Comparison of ENCODE assay signal across 2 cellular contexts in the genomic region with DNA sequence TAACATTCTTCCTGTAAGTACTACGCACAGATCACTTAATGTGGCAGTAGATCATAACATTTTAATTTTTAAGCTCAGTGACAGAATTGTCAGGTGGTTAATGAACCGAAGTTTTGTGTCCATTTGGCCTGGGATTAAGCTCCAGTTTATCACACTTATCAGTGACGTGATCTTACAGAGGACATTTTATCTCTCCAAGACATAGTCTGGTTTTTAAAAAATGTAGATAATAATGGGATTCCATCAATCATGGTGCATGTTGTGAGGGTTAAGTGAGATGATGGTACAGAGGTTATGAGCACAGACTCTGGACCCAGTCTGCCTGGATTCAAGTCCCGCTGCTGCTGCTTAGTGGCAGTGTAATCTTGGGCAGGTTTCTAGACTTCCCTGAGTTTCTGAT.
TF ChIP-seq lines count a peak whose summit lies in the region.

No MANE protein-coding gene starts in this region.

TF ChIP-seq in HepG2, 621 proteins besides CTCF, POLR2A, EP300 and RAD21:
- no peak for TF ChIP-seq RXRB (CRISPR knock-in tag; IDR thresholded peaks at IDR 0.05; ENCODE audit: borderline replicate concordance)
- no peak for TF ChIP-seq HOXA7 (CRISPR knock-in tag; IDR thresholded peaks at IDR 0.05)

TF ChIP-seq in HEK293T, 16 proteins besides CTCF, POLR2A, EP300 and RAD21:
- TF ChIP-seq BHLHE40 (IDR thresholded peaks at IDR 0.05; ENCODE audit: borderline replicate concordance) = no peak
- TF ChIP-seq, protein P1, sequence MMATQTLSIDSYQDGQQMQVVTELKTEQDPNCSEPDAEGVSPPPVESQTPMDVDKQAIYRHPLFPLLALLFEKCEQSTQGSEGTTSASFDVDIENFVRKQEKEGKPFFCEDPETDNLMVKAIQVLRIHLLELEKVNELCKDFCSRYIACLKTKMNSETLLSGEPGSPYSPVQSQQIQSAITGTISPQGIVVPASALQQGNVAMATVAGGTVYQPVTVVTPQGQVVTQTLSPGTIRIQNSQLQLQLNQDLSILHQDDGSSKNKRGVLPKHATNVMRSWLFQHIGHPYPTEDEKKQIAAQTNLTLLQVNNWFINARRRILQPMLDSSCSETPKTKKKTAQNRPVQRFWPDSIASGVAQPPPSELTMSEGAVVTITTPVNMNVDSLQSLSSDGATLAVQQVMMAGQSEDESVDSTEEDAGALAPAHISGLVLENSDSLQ (IDR thresholded peaks at IDR 0.05) = no peak
- no peak for TF ChIP-seq L3MBTL2 (conservative IDR thresholded peaks at IDR 0.05)
- TF ChIP-seq FOXK2 (IDR thresholded peaks at IDR 0.05) = no peak
- TF ChIP-seq ELF4 (IDR thresholded peaks at IDR 0.05) = no peak
- no peak for TF ChIP-seq SP1 (IDR thresholded peaks at IDR 0.05)
- TF ChIP-seq LEF1 (IDR thresholded peaks at IDR 0.05; ENCODE audit: borderline replicate concordance) = no peak
- no peak for TF ChIP-seq CTBP1 (IDR thresholded peaks at IDR 0.05; ENCODE audit: borderline replicate concordance)
- TF ChIP-seq HDGF (IDR thresholded peaks at IDR 0.05; ENCODE audit: borderline replicate concordance) = no peak
- TF ChIP-seq FOXA1 (IDR thresholded peaks at IDR 0.05) = no peak
- no peak for TF ChIP-seq ARNT (IDR thresholded peaks at IDR 0.05)
- TF ChIP-seq SUZ12 (IDR thresholded peaks at IDR 0.05) = no peak
- TF ChIP-seq TARDBP (IDR thresholded peaks at IDR 0.05) = no peak
- no peak for TF ChIP-seq ZNF384 (IDR thresholded peaks at IDR 0.05)
TF ChIP-seq in HEK293T: peak in this region for 0.
